ENCODE assay signal across 19 cellular contexts in genomic region chr1:107794571-107794970, GRCh38.
A peak's percentile ranks its signal among the peaks of the same experiment; 100 is the strongest.
DNase-seq lines count a peak whose midpoint lies in the region; ATAC-seq and TF ChIP-seq lines count a peak whose summit lies in the region.
"Had no signal": no experiment of that assay in that cellular context is flagged by ENCODE, and none has a peak within 500 bp of the region (broad histone marks: within the 10 kb centered on the region; RNA-seq: fewer than 3 reads in every experiment).

No MANE protein-coding gene starts in this region.

- H3K4me1 ChIP-seq in smooth muscle cell (ENCODE audit: low read depth): peaks cover 8% of the 10 kb centered on the region
- H3K4me1 ChIP-seq: A549 had no signal

- H3K4me2 ChIP-seq in SU-DHL-6 (ENCODE audit: low read depth, low read length, poor library complexity, severe bottlenecking) (peak overlapping the region; percentile 61), smooth muscle cell (no peak overlapping the region)
- H3K4me2 ChIP-seq: A549 had no signal

- no peaks in the 10 kb centered on the region for H3K36me3 Mint-ChIP-seq in stimulated activated naive CD8-positive, alpha-beta T cell treated with anti-CD3 and anti-CD28 coated beads, Interleukin-15, Interleukin-2, amounts not matched to agents 100 ng/mL and 50 ng/mL, for 24 hours (ENCODE audit: low read depth)
- H3K36me3 Mint-ChIP-seq in stimulated activated memory B cell treated with anti-CD40 and anti-IgM and Interleukin-4, amounts not matched to agents 10 μg/mL and 1 μg/mL and 100 μg/mL, for 72 hours: no peaks in the 10 kb centered on the region
- H3K36me3 Mint-ChIP-seq in type B pancreatic cell: no peaks in the 10 kb centered on the region

- no peaks in the 10 kb centered on the region for H4K20me1 ChIP-seq in SU-DHL-6 (ENCODE audit: low read depth, low read length)
- no peaks in the 10 kb centered on the region for H4K20me1 ChIP-seq in smooth muscle cell (ENCODE audit: low read depth)

- no peaks in the 10 kb centered on the region for H3K9me2 ChIP-seq in SU-DHL-6 (replicated peaks; ENCODE audit: insufficient read depth, low read length)

- 52% methylated on average over 2 of the region's 2 CpGs for WGBS in smooth muscle cell (ENCODE audit: low lambda C conversion rate)

- no peaks in the 10 kb centered on the region for H3K9me3 ChIP-seq in SU-DHL-6 (ENCODE audit: insufficient read depth, low read length)
- no peaks in the 10 kb centered on the region for H3K9me3 ChIP-seq in smooth muscle cell (replicated peaks; ENCODE audit: low read depth)
- H3K9me3 ChIP-seq: A549 had no signal

- H3K4me3 Mint-ChIP-seq in stimulated activated naive CD8-positive, alpha-beta T cell treated with anti-CD3 and anti-CD28 coated beads, Interleukin-15, Interleukin-2, amounts not matched to agents 100 ng/mL and 50 ng/mL, for 24 hours: no peak overlapping the region
- no peak overlapping the region for H3K4me3 Mint-ChIP-seq in stimulated activated naive CD8-positive, alpha-beta T cell treated with anti-CD3 and anti-CD28 coated beads, Interleukin-15, amount 100 ng/mL, for 72 hours
- H3K4me3 Mint-ChIP-seq in stimulated activated memory B cell treated with anti-CD40 and anti-IgM and Interleukin-4, amounts not matched to agents 10 μg/mL and 1 μg/mL and 100 μg/mL, for 72 hours: no peak overlapping the region
- no peak overlapping the region for H3K4me3 Mint-ChIP-seq in type B pancreatic cell
- H3K4me3 Mint-ChIP-seq: CD4-positive, alpha-beta T cell had no signal

- peak overlapping the region; percentile 46 for H3K27ac Mint-ChIP-seq in stimulated activated naive CD8-positive, alpha-beta T cell treated with anti-CD3 and anti-CD28 coated beads, Interleukin-15, Interleukin-2, amounts not matched to agents 100 ng/mL and 50 ng/mL, for 24 hours
- peak overlapping the region in 1 of 2 donors; percentile 42 for H3K27ac Mint-ChIP-seq in stimulated activated naive CD8-positive, alpha-beta T cell treated with anti-CD3 and anti-CD28 coated beads, Interleukin-15, amount 100 ng/mL, for 72 hours
- H3K27ac Mint-ChIP-seq in stimulated activated memory B cell treated with anti-CD40 and anti-IgM and Interleukin-4, amounts not matched to agents 10 μg/mL and 1 μg/mL and 100 μg/mL, for 72 hours: peak overlapping the region; percentile 89
- no peak overlapping the region for H3K27ac Mint-ChIP-seq in type B pancreatic cell

- H2AFZ ChIP-seq in SU-DHL-6 (ENCODE audit: low read depth, low read length, severe bottlenecking): no peak overlapping the region
- no peak overlapping the region for H2AFZ ChIP-seq in smooth muscle cell (ENCODE audit: low read depth)
- H2AFZ ChIP-seq: GM23248 had no signal

- H3K4me1 Mint-ChIP-seq in stimulated activated naive CD8-positive, alpha-beta T cell treated with anti-CD3 and anti-CD28 coated beads, Interleukin-15, Interleukin-2, amounts not matched to agents 100 ng/mL and 50 ng/mL, for 24 hours (ENCODE audit: low read depth): peaks cover 61% of the 10 kb centered on the region
- peaks cover 41% of the 10 kb centered on the region for H3K4me1 Mint-ChIP-seq in stimulated activated naive CD8-positive, alpha-beta T cell treated with anti-CD3 and anti-CD28 coated beads, Interleukin-15, amount 100 ng/mL, for 72 hours
- peaks cover 47% of the 10 kb centered on the region for H3K4me1 Mint-ChIP-seq in stimulated activated memory B cell treated with anti-CD40 and anti-IgM and Interleukin-4, amounts not matched to agents 10 μg/mL and 1 μg/mL and 100 μg/mL, for 72 hours
- peaks cover 5% of the 10 kb centered on the region for H3K4me1 Mint-ChIP-seq in type B pancreatic cell (ENCODE audit: unreplicated experiment)

- no peaks in the 10 kb centered on the region for H3K9me3 Mint-ChIP-seq in stimulated activated naive CD8-positive, alpha-beta T cell treated with anti-CD3 and anti-CD28 coated beads, Interleukin-15, Interleukin-2, amounts not matched to agents 100 ng/mL and 50 ng/mL, for 24 hours
- H3K9me3 Mint-ChIP-seq in stimulated activated naive CD8-positive, alpha-beta T cell treated with anti-CD3 and anti-CD28 coated beads, Interleukin-15, amount 100 ng/mL, for 72 hours: peaks cover 0 to under 1% of the 10 kb centered on the region in 2 donors
- no peaks in the 10 kb centered on the region for H3K9me3 Mint-ChIP-seq in stimulated activated memory B cell treated with anti-CD40 and anti-IgM and Interleukin-4, amounts not matched to agents 10 μg/mL and 1 μg/mL and 100 μg/mL, for 72 hours
- H3K9me3 Mint-ChIP-seq in type B pancreatic cell: no peaks in the 10 kb centered on the region
- H3K9me3 Mint-ChIP-seq: CD4-positive, alpha-beta T cell had no signal

- H3K79me2 ChIP-seq in SU-DHL-6 (ENCODE audit: insufficient read depth, low read length) (no peaks in the 10 kb centered on the region), smooth muscle cell (ENCODE audit: low read depth) (no peaks in the 10 kb centered on the region)

- H3F3A ChIP-seq in SU-DHL-6 (ENCODE audit: insufficient read depth) (peaks cover 23% of the 10 kb centered on the region; the same call in 1 of the 2 replicates), smooth muscle cell (ENCODE audit: low read depth) (no peaks in the 10 kb centered on the region)

- no peaks in the 10 kb centered on the region for H3K27me3 Mint-ChIP-seq in stimulated activated naive CD8-positive, alpha-beta T cell treated with anti-CD3 and anti-CD28 coated beads, Interleukin-15, Interleukin-2, amounts not matched to agents 100 ng/mL and 50 ng/mL, for 24 hours
- H3K27me3 Mint-ChIP-seq in stimulated activated naive CD8-positive, alpha-beta T cell treated with anti-CD3 and anti-CD28 coated beads, Interleukin-15, amount 100 ng/mL, for 72 hours: no peaks in the 10 kb centered on the region
- no peaks in the 10 kb centered on the region for H3K27me3 Mint-ChIP-seq in stimulated activated memory B cell treated with anti-CD40 and anti-IgM and Interleukin-4, amounts not matched to agents 10 μg/mL and 1 μg/mL and 100 μg/mL, for 72 hours
- H3K27me3 Mint-ChIP-seq in type B pancreatic cell: no peaks in the 10 kb centered on the region
- H3K27me3 Mint-ChIP-seq: CD4-positive, alpha-beta T cell had no signal

- ATAC-seq in stimulated activated naive CD8-positive, alpha-beta T cell treated with anti-CD3 and anti-CD28 coated beads, Interleukin-15, amount 100 ng/mL, for 72 hours: no peak
- no peak for ATAC-seq in stimulated activated memory B cell treated with anti-CD40 and anti-IgM and Interleukin-4, amounts not matched to agents 10 μg/mL and 1 μg/mL and 100 μg/mL, for 72 hours
- ATAC-seq: A549, HCT116 had no signal

- H3K4me3 ChIP-seq in SU-DHL-6 (ENCODE audit: insufficient read depth, low read length, poor library complexity, severe bottlenecking): no peak overlapping the region
- no peak overlapping the region for H3K4me3 ChIP-seq in smooth muscle cell
- H3K4me3 ChIP-seq: A549, GM23248 had no signal

- no peak for DNase-seq in stimulated activated naive CD8-positive, alpha-beta T cell treated with anti-CD3 and anti-CD28 coated beads, Interleukin-15, amount 100 ng/mL, for 72 hours
- DNase-seq in astrocyte of the hippocampus (ENCODE audit: low read depth, low spot score) (peak; percentile 22), NCI-H1436 treated with DMSO at 0.1 percent for 48 hours (lab: John Stamatoyannopoulos, UW) (no peak), type B pancreatic cell (ENCODE audit: extremely low spot score, unreplicated experiment) (no peak), smooth muscle cell (lab: John Stamatoyannopoulos, UW; ENCODE audit: unreplicated experiment) (no peak)
- DNase-seq: Calu3; CD4-positive, alpha-beta T cell; DMS79 treated with DMSO at 0.1 percent for 48 hours; GDM1; GM23248; NCI-H1436; NCI-H345; NCI-H774; SHP77 treated with DMSO at 0.1 percent for 48 hours had no signal

- peak overlapping the region; percentile 90 for H3K27ac ChIP-seq in SU-DHL-6 (ENCODE audit: low read depth, low read length)
- H3K27ac ChIP-seq in smooth muscle cell (ENCODE audit: low read depth): no peak overlapping the region
- H3K27ac ChIP-seq: A549, GM23248 had no signal

- no peaks in the 10 kb centered on the region for H3K36me3 ChIP-seq in SU-DHL-6 (ENCODE audit: low read length)
- H3K36me3 ChIP-seq in smooth muscle cell (ENCODE audit: low read depth): no peaks in the 10 kb centered on the region

- peak overlapping the region; percentile 15; the same call in 1 of the 2 replicates for H3K9ac ChIP-seq in SU-DHL-6 (ENCODE audit: low read length)
- H3K9ac ChIP-seq in smooth muscle cell (ENCODE audit: low read depth): no peak overlapping the region
- H3K9ac ChIP-seq: GM23248 had no signal

- H3K27me3 ChIP-seq in SU-DHL-6 (ENCODE audit: low read length): no peaks in the 10 kb centered on the region
- H3K27me3 ChIP-seq in smooth muscle cell (ENCODE audit: low read depth): no peaks in the 10 kb centered on the region

- TF ChIP-seq CTCF in SU-DHL-6 (IDR thresholded peaks at IDR 0.05; ENCODE audit: insufficient read depth, low read length, poor library complexity, severe bottlenecking): no peak
- TF ChIP-seq CTCF in type B pancreatic cell (conservative IDR thresholded peaks at IDR 0.05): no peak
- TF ChIP-seq CTCF in smooth muscle cell (IDR thresholded peaks at IDR 0.05; ENCODE audit: borderline replicate concordance, insufficient read depth, poor library complexity, severe bottlenecking): no peak
